ENCODE assay signal across 16 cellular contexts in genomic region chr10:11235771-11236170, GRCh38.
A peak's percentile ranks its signal among the peaks of the same experiment; 100 is the strongest.
DNase-seq lines count a peak whose midpoint lies in the region; ATAC-seq, FAIRE-seq and TF ChIP-seq lines count a peak whose summit lies in the region.
"Had no signal": no experiment of that assay in that cellular context is flagged by ENCODE, and none has a peak within 500 bp of the region (broad histone marks: within the 10 kb centered on the region; RNA-seq: fewer than 3 reads in every experiment).

No MANE protein-coding gene starts in this region.

- H3K27me3 Mint-ChIP-seq in T-helper 1 cell treated with Interleukin-12 subunit alpha and Interleukin-12 subunit beta and Interleukin-4 antibody, amounts not matched to agents 30 μg/mL and 1 μg/mL, for 36 hours (ENCODE audit: low read depth) = no peaks in the 10 kb centered on the region
- H3K27me3 Mint-ChIP-seq in naive thymus-derived CD8-positive, alpha-beta T cell = no peaks in the 10 kb centered on the region
- peaks cover 2% of the 10 kb centered on the region for H3K27me3 Mint-ChIP-seq in GM23338 (ENCODE audit: insufficient read depth, low read depth, poor library complexity)

- TF ChIP-seq CTCF in GM23338 (conservative IDR thresholded peaks at IDR 0.05; ENCODE audit: low read depth in 2 of 2) = no peak

- no peaks in the 10 kb centered on the region for H4K20me1 ChIP-seq in GM23338 (replicated peaks; ENCODE audit: insufficient read depth)

- no peak overlapping the region for H2AFZ ChIP-seq in GM23338
- H2AFZ ChIP-seq: neural progenitor cell had no signal

- H3F3A ChIP-seq in GM23338 (replicated peaks; ENCODE audit: low read depth) = no peaks in the 10 kb centered on the region

- H3K36me3 ChIP-seq in GM23338 (ENCODE audit: insufficient read depth) = no peaks in the 10 kb centered on the region
- H3K36me3 ChIP-seq: neural progenitor cell had no signal

- no peak for FAIRE-seq in HTR-8/SVneo (lab: Jason Lieb, UNC)
- FAIRE-seq: H1 had no signal

- POLR2A ChIA-PET in naive thymus-derived CD8-positive, alpha-beta T cell (lab: Charles Lee) = interaction anchor here (0.6 to 1.9 kb wide), 3 partner anchors 9 to 117 kb away, joined by 3 to 6 read pairs (median 6); no protein-coding TSS in a partner anchor

- peak overlapping the region; percentile 41 for H3K4me3 Mint-ChIP-seq in T-helper 1 cell treated with Interleukin-12 subunit alpha and Interleukin-12 subunit beta and Interleukin-4 antibody, amounts not matched to agents 30 μg/mL and 1 μg/mL, for 36 hours
- H3K4me3 Mint-ChIP-seq in naive thymus-derived CD8-positive, alpha-beta T cell = peak overlapping the region in 7 of 10 donors; percentile 35 to 67 (median 53)
- no peak overlapping the region for H3K4me3 Mint-ChIP-seq in GM23338
- H3K4me3 Mint-ChIP-seq: neural progenitor cell had no signal

- no peaks in the 10 kb centered on the region; the same call in 1 of the 2 replicates for H3K4me1 ChIP-seq in GM23338 (ENCODE audit: insufficient read depth)

- H3K27ac Mint-ChIP-seq in T-helper 1 cell treated with Interleukin-12 subunit alpha and Interleukin-12 subunit beta and Interleukin-4 antibody, amounts not matched to agents 30 μg/mL and 1 μg/mL, for 36 hours = peak overlapping the region; percentile 80
- peak overlapping the region in 9 of 10 donors; percentile 8 to 91 (median 70) for H3K27ac Mint-ChIP-seq in naive thymus-derived CD8-positive, alpha-beta T cell
- no peak overlapping the region for H3K27ac Mint-ChIP-seq in GM23338
- H3K27ac Mint-ChIP-seq: neural progenitor cell had no signal

- peaks cover 58% of the 10 kb centered on the region for H3K36me3 Mint-ChIP-seq in T-helper 1 cell treated with Interleukin-12 subunit alpha and Interleukin-12 subunit beta and Interleukin-4 antibody, amounts not matched to agents 30 μg/mL and 1 μg/mL, for 36 hours (ENCODE audit: low read depth)
- H3K36me3 Mint-ChIP-seq in naive thymus-derived CD8-positive, alpha-beta T cell = peaks cover 6 to 84% (median 6%) of the 10 kb centered on the region in 3 donors
- H3K36me3 Mint-ChIP-seq in GM23338 (ENCODE audit: low read depth) = no peaks in the 10 kb centered on the region

- H3K79me2 ChIP-seq in GM23338 (replicated peaks; ENCODE audit: insufficient read depth) = 0 out of 2 replicates have a peak, but pooled peaks cover 6% of the 10 kb centered on the region

- H3K27me3 ChIP-seq in GM23338 (ENCODE audit: insufficient read depth) = no peaks in the 10 kb centered on the region
- H3K27me3 ChIP-seq: neural progenitor cell had no signal

- H3K27ac ChIP-seq in GM23338 (ENCODE audit: low read depth) = no peak overlapping the region
- H3K27ac ChIP-seq: KMS-11, left ventricle myocardium inferior, neural progenitor cell had no signal

- no peak for DNase-seq in naive thymus-derived CD8-positive, alpha-beta T cell
- DNase-seq in GM23338 (ENCODE audit: low spot score) = no peak
- DNase-seq in HTR-8/SVneo (ENCODE audit: insufficient read length, low spot score) = no peak
- no peak for DNase-seq in activated CD4-positive, alpha-beta T cell treated with anti-CD3 and anti-CD28 coated beads for 1 hour
- DNase-seq: activated gamma-delta T cell treated with Interleukin-2 at 50 U/mL for 16 hours, hypothalamus, left ventricle myocardium inferior, NCI-H2029 treated with DMSO at 0.1 percent for 48 hours, SIG-M5 had no signal

- H3K4me3 ChIP-seq in GM23338 = no peak overlapping the region
- H3K4me3 ChIP-seq: left ventricle myocardium inferior, neural progenitor cell had no signal

- ATAC-seq in GM18868 (IDR thresholded peaks at IDR 0.05; ENCODE audit: unreplicated experiment) (peak; percentile 29), HG02623 (IDR thresholded peaks at IDR 0.05; ENCODE audit: unreplicated experiment) (peak; percentile 23), GM23338 (no peak)
- ATAC-seq in naive thymus-derived CD8-positive, alpha-beta T cell = peak; percentile 2 to 13
- ATAC-seq: esophagus mucosa had no signal

- H3K4me2 ChIP-seq in GM23338 = no peak overlapping the region
- H3K4me2 ChIP-seq: KMS-11, neural progenitor cell had no signal

- peaks cover 80% of the 10 kb centered on the region for H3K4me1 Mint-ChIP-seq in T-helper 1 cell treated with Interleukin-12 subunit alpha and Interleukin-12 subunit beta and Interleukin-4 antibody, amounts not matched to agents 30 μg/mL and 1 μg/mL, for 36 hours (ENCODE audit: low read depth)
- H3K4me1 Mint-ChIP-seq in naive thymus-derived CD8-positive, alpha-beta T cell = peaks cover 60 to 98% (median 84%) of the 10 kb centered on the region in 4 donors
- peaks cover 6% of the 10 kb centered on the region; the same call in 1 of the 3 replicates for H3K4me1 Mint-ChIP-seq in GM23338

- H3K9me2 ChIP-seq in GM23338 (ENCODE audit: insufficient read depth) = 0 out of 2 replicates have a peak, but pooled peaks cover 3% of the 10 kb centered on the region

- H3K9me3 Mint-ChIP-seq in T-helper 1 cell treated with Interleukin-12 subunit alpha and Interleukin-12 subunit beta and Interleukin-4 antibody, amounts not matched to agents 30 μg/mL and 1 μg/mL, for 36 hours = no peaks in the 10 kb centered on the region
- H3K9me3 Mint-ChIP-seq in naive thymus-derived CD8-positive, alpha-beta T cell = no peaks in the 10 kb centered on the region
- H3K9me3 Mint-ChIP-seq in GM23338 = no peaks in the 10 kb centered on the region

TF ChIP-seq in GM23338, 12 proteins besides CTCF, POLR2A, EP300 and RAD21 (continues in another document):
- TF ChIP-seq CREB1 (CRISPR knock-in tag; IDR thresholded peaks at IDR 0.05; ENCODE audit: low read depth) (no peak), EZH2 (IDR thresholded peaks at IDR 0.05; ENCODE audit: low read depth, unreplicated experiment) (no peak), EZH2phosphoT487 (IDR thresholded peaks at IDR 0.05; ENCODE audit: unreplicated experiment) (no peak), ETS1 (IDR thresholded peaks at IDR 0.05) (no peak), NANOG (IDR thresholded peaks at IDR 0.05; ENCODE audit: borderline replicate concordance) (no peak), POLR2AphosphoS5 (IDR thresholded peaks at IDR 0.05; ENCODE audit: low read depth) (no peak), REST (IDR thresholded peaks at IDR 0.05; ENCODE audit: unreplicated experiment) (no peak), ZNF114 (CRISPR knock-in tag; IDR thresholded peaks at IDR 0.05) (no peak), STAT1 (IDR thresholded peaks at IDR 0.05; ENCODE audit: unreplicated experiment) (no peak)
